ENCODE assay signal across 15 cellular contexts in the genomic region with DNA sequence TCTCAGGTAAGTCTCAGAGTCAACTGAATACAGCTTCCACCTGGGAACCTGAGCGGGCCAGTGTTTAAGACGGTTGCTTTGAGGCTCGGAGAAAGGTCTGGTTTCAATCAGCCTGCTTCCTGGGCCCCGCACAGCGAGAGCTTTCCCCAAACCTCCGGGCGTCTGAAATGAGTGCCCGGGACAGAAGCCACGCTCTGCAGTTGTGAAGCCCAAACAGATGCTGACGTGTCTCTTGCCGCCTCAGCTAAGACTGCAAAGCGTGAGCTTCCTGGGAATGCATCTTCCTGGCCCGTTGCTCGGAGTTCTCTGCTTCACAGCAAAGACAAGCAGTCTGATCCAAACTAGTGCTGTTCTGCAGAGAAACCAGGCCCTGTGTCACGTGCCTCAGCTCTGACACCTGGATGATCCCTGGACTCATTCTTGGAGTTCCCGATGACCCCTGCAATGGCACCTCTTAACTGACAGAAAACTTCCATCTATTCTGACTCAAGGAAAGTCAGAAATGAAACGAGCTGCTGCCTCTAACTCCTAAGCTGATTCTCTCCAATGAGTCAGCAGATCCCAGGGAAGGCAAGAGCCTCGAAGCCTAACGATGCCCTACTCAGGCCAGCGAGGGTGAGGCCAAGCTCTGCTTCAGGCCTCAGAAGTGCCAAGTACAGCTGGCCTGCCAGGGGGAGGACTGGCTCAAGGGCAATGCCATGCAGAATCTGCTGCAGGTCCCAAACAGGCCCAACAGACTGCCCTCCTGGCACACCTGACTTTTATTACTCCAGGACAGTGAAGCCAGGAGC. TPM values are rescaled to one million over a fixed set of nuclear protein-coding genes. Genes with fewer than 3 reads are reported as not detected.
DNase-seq lines count a peak whose midpoint lies in the region; ATAC-seq, FAIRE-seq and TF ChIP-seq lines count a peak whose summit lies in the region.
"Had no signal": no experiment of that assay in that cellular context is flagged by ENCODE, and none has a peak within 500 bp of the region (broad histone marks: within the 10 kb centered on the region; RNA-seq: fewer than 3 reads in every experiment).

No MANE protein-coding gene starts in this region.

- H3K4me1 Mint-ChIP-seq in astrocyte (ENCODE audit: low read depth, unreplicated experiment) = peaks cover 7% of the 10 kb centered on the region
- H3K4me1 Mint-ChIP-seq in stimulated activated naive B cell treated with anti-CD40 and anti-IgM and Interleukin-4, amounts not matched to agents 10 μg/mL and 1 μg/mL and 100 μg/mL, for 72 hours = peaks cover 15 to 22% of the 10 kb centered on the region in 2 donors

- no peak overlapping the region for H3K4me3 Mint-ChIP-seq in astrocyte (ENCODE audit: unreplicated experiment)
- H3K4me3 Mint-ChIP-seq in stimulated activated naive B cell treated with anti-CD40 and anti-IgM and Interleukin-4, amounts not matched to agents 10 μg/mL and 1 μg/mL and 100 μg/mL, for 72 hours = no peak overlapping the region
- H3K4me3 Mint-ChIP-seq: T-helper 2 cell treated with Interferon-gamma antibody and Interleukin-4, amounts not matched to agents 5 μg/mL and 100 μg/mL, for 36 hours had no signal

- DNase-seq in activated naive CD4-positive, alpha-beta T cell treated with anti-CD3 and anti-CD28 coated beads, Interleukin-2, amount 50 U/mL, for 72 hours (ENCODE audit: low spot score in 2 of 2) = no peak
- no peak for DNase-seq in activated naive CD4-positive, alpha-beta T cell (lab: John Stamatoyannopoulos, UW)
- DNase-seq in astrocyte (ENCODE audit: low read depth) (peak; percentile 20), kidney tubule cell (ENCODE audit: low spot score) (peak; percentile 25), Karpas-422 (no peak)
- no peak for DNase-seq in stimulated activated naive B cell treated with anti-CD40 and anti-IgM and Interleukin-4, amounts not matched to agents 10 μg/mL and 1 μg/mL and 100 μg/mL, for 72 hours
- DNase-seq: activated naive CD4-positive, alpha-beta T cell treated with anti-CD3 and anti-CD28 coated beads, Interleukin-2, amount 50 U/mL, for 16 hours; DMS53; heart right ventricle; NCI-H2081 treated with DMSO at 0.1 percent for 48 hours; upper lobe of left lung had no signal

- no peak for TF ChIP-seq CTCF in astrocyte (IDR thresholded peaks at IDR 0.05; ENCODE audit: insufficient read depth, low read depth, low read length)

- H3K4me3 ChIP-seq in astrocyte (ENCODE audit: insufficient read depth, low read depth, low read length) (no peak overlapping the region), Karpas-422 (ENCODE audit: low read length) (no peak overlapping the region)
- H3K4me3 ChIP-seq: heart right ventricle, psoas muscle, upper lobe of left lung had no signal

- H3K9me2 ChIP-seq in Karpas-422 (replicated peaks; ENCODE audit: insufficient read depth, low read length) = no peaks in the 10 kb centered on the region; the same call in 1 of the 2 replicates

- no peak for ATAC-seq in activated naive CD4-positive, alpha-beta T cell treated with anti-CD3 and anti-CD28 coated beads, Interleukin-2, amount 50 U/mL, for 72 hours
- no peak for ATAC-seq in HG02870 (IDR thresholded peaks at IDR 0.05; ENCODE audit: unreplicated experiment)
- no peak for ATAC-seq in stimulated activated naive B cell treated with anti-CD40 and anti-IgM and Interleukin-4, amounts not matched to agents 10 μg/mL and 1 μg/mL and 100 μg/mL, for 72 hours (replicated peaks)

- H3K4me2 ChIP-seq in astrocyte (ENCODE audit: low read length) = no peak overlapping the region
- no peak overlapping the region for H3K4me2 ChIP-seq in Karpas-422 (ENCODE audit: low read depth, low read length, poor library complexity, severe bottlenecking)

- peaks cover 44% of the 10 kb centered on the region for H3K27me3 Mint-ChIP-seq in astrocyte (ENCODE audit: low read depth, unreplicated experiment)
- H3K27me3 Mint-ChIP-seq in stimulated activated naive B cell treated with anti-CD40 and anti-IgM and Interleukin-4, amounts not matched to agents 10 μg/mL and 1 μg/mL and 100 μg/mL, for 72 hours = peaks cover 0 to 4% of the 10 kb centered on the region in 2 donors

- H3K9ac ChIP-seq in astrocyte (ENCODE audit: low read length) (no peak overlapping the region), Karpas-422 (ENCODE audit: low read length) (no peak overlapping the region)

- no peaks in the 10 kb centered on the region for H3K79me2 ChIP-seq in astrocyte (ENCODE audit: insufficient read depth, low read length)
- no peaks in the 10 kb centered on the region for H3K79me2 ChIP-seq in Karpas-422 (ENCODE audit: low read length)

- H4K20me1 ChIP-seq in astrocyte (ENCODE audit: insufficient read depth, low read length) = no peaks in the 10 kb centered on the region
- no peaks in the 10 kb centered on the region for H4K20me1 ChIP-seq in Karpas-422 (ENCODE audit: insufficient read depth, low read depth, low read length)

- H3K36me3 ChIP-seq in astrocyte (ENCODE audit: insufficient read depth, low read length) (no peaks in the 10 kb centered on the region), Karpas-422 (ENCODE audit: insufficient read depth, low read length) (no peaks in the 10 kb centered on the region)
- H3K36me3 ChIP-seq: heart right ventricle, upper lobe of left lung had no signal

- H3K36me3 Mint-ChIP-seq in activated naive CD4-positive, alpha-beta T cell treated with anti-CD3 and anti-CD28 coated beads, Interleukin-2, amount 50 U/mL, for 72 hours = no peaks in the 10 kb centered on the region
- H3K36me3 Mint-ChIP-seq in astrocyte (ENCODE audit: low read depth, unreplicated experiment) = peaks cover 5% of the 10 kb centered on the region
- peaks cover 0 to 3% of the 10 kb centered on the region in 2 donors for H3K36me3 Mint-ChIP-seq in stimulated activated naive B cell treated with anti-CD40 and anti-IgM and Interleukin-4, amounts not matched to agents 10 μg/mL and 1 μg/mL and 100 μg/mL, for 72 hours

- H2AFZ ChIP-seq in astrocyte (ENCODE audit: low read depth, low read length) = peak overlapping the region; percentile 55
- no peak overlapping the region for H2AFZ ChIP-seq in Karpas-422 (ENCODE audit: low read length)

- H3K27ac ChIP-seq in astrocyte (ENCODE audit: low read depth, low read length) = no peak overlapping the region
- H3K27ac ChIP-seq in temporal lobe (ENCODE audit: low read depth, low read length) = peak overlapping the region; percentile 29
- no peak overlapping the region for H3K27ac ChIP-seq in Karpas-422 (ENCODE audit: low read length)
- H3K27ac ChIP-seq: heart right ventricle, psoas muscle, upper lobe of left lung had no signal

- no peaks in the 10 kb centered on the region for H3K9me3 ChIP-seq in astrocyte (ENCODE audit: insufficient read depth, low read depth, low read length)
- H3K9me3 ChIP-seq in Karpas-422 (ENCODE audit: low read length) = no peaks in the 10 kb centered on the region
- H3K9me3 ChIP-seq: heart right ventricle, psoas muscle, upper lobe of left lung had no signal

- no peaks in the 10 kb centered on the region for H3K4me1 ChIP-seq in astrocyte (ENCODE audit: insufficient read depth, low read length)
- H3K4me1 ChIP-seq in Karpas-422 (ENCODE audit: low read length) = peaks cover 22% of the 10 kb centered on the region
- H3K4me1 ChIP-seq: psoas muscle had no signal

- peak; percentile 56 for FAIRE-seq in astrocyte (lab: Jason Lieb, UNC)

- H3K27me3 ChIP-seq in astrocyte (ENCODE audit: insufficient read depth, low read length) (peaks cover 16% of the 10 kb centered on the region), Karpas-422 (ENCODE audit: low read length) (no peaks in the 10 kb centered on the region)
- H3K27me3 ChIP-seq: upper lobe of left lung had no signal

- H3K27ac Mint-ChIP-seq in activated naive CD4-positive, alpha-beta T cell treated with anti-CD3 and anti-CD28 coated beads, Interleukin-2, amount 50 U/mL, for 72 hours = peak overlapping the region; percentile 10 to 44
- peak overlapping the region; percentile 47 for H3K27ac Mint-ChIP-seq in astrocyte (ENCODE audit: unreplicated experiment)
- no peak overlapping the region for H3K27ac Mint-ChIP-seq in stimulated activated naive B cell treated with anti-CD40 and anti-IgM and Interleukin-4, amounts not matched to agents 10 μg/mL and 1 μg/mL and 100 μg/mL, for 72 hours
- H3K27ac Mint-ChIP-seq: T-helper 2 cell treated with Interferon-gamma antibody and Interleukin-4, amounts not matched to agents 5 μg/mL and 100 μg/mL, for 36 hours had no signal

- peaks cover 3% of the 10 kb centered on the region in 2 donors for H3K9me3 Mint-ChIP-seq in activated naive CD4-positive, alpha-beta T cell treated with anti-CD3 and anti-CD28 coated beads, Interleukin-2, amount 50 U/mL, for 72 hours
- peaks cover 5% of the 10 kb centered on the region for H3K9me3 Mint-ChIP-seq in astrocyte (ENCODE audit: unreplicated experiment)
- peaks cover 2 to 7% of the 10 kb centered on the region in 2 donors for H3K9me3 Mint-ChIP-seq in stimulated activated naive B cell treated with anti-CD40 and anti-IgM and Interleukin-4, amounts not matched to agents 10 μg/mL and 1 μg/mL and 100 μg/mL, for 72 hours
- H3K9me3 Mint-ChIP-seq: T-helper 2 cell treated with Interferon-gamma antibody and Interleukin-4, amounts not matched to agents 5 μg/mL and 100 μg/mL, for 36 hours had no signal

RNA-seq across cellular contexts. Expression of a gene that starts 36.5 kb away (rescaled TPM):
- 10 to 100 TPM in 1 of 2 donors, 1 to 10 TPM in 1; 1.5 to 10.6 TPM for total RNA-seq in activated naive CD4-positive, alpha-beta T cell treated with anti-CD3 and anti-CD28 coated beads, Interleukin-2, amount 50 U/mL, for 72 hours
- total RNA-seq in astrocyte (8.9 and 13.8 TPM in 2 replicates), temporal lobe (7.9 TPM)
- total RNA-seq in Karpas-422 (2014; rRNA removed; shearing (Covaris generic); ENCODE audit: low replicate concordance) = not detected in 2 replicates

RNA-seq across cellular contexts. Expression of a gene that starts 51.0 kb away (rescaled TPM):
- total RNA-seq in activated naive CD4-positive, alpha-beta T cell treated with anti-CD3 and anti-CD28 coated beads, Interleukin-2, amount 50 U/mL, for 72 hours = under 1 TPM in 1 of 2 donors, not detected in 1; 0.25 TPM
- total RNA-seq in astrocyte (not detected in 2 replicates), temporal lobe (not detected)
- total RNA-seq in Karpas-422 (2014; rRNA removed; shearing (Covaris generic); ENCODE audit: low replicate concordance) = not detected in 2 replicates
- total RNA-seq: heart right ventricle had no signal

Comparison
In these comparisons a context has a peak if more than half of its experiments do, and no peak if none do; other contexts are left out.
1. DNase-seq: peak in astrocyte (single experiment) and kidney tubule cell (single experiment); none in activated naive CD4-positive, alpha-beta T cell treated with anti-CD3 and anti-CD28 coated beads, Interleukin-2, amount 50 U/mL, for 72 hours (0 of 2), activated naive CD4-positive, alpha-beta T cell (0 of 4), Karpas-422 (single experiment) and stimulated activated naive B cell treated with anti-CD40 and anti-IgM and Interleukin-4, amounts not matched to agents 10 μg/mL and 1 μg/mL and 100 μg/mL, for 72 hours (single experiment).